15 cellular contexts compared by ENCODE assay signal in genomic region chr3:117692416-117692995, GRCh38.
DNase-seq lines count a peak whose midpoint lies in the region; ATAC-seq and TF ChIP-seq lines count a peak whose summit lies in the region.
"Had no signal": no experiment of that assay in that cellular context is flagged by ENCODE, and none has a peak within 500 bp of the region (broad histone marks: within the 10 kb centered on the region; RNA-seq: fewer than 3 reads in every experiment).

No MANE protein-coding gene starts in this region.

- H3K9ac ChIP-seq in NT2/D1 (ENCODE audit: insufficient read length, low read depth) = no peak overlapping the region

- intact Hi-C loops in left ventricle myocardium superior (cut with micrococcal nuclease) = no loop called here

- TF ChIP-seq EP300 in gastroesophageal sphincter (IDR thresholded peaks at IDR 0.05) = no peak

- DNase-seq in EH (ENCODE audit: low read depth) (peak; percentile 74), NT2/D1 (ENCODE audit: low read depth, low spot score) (peak; percentile 47), GM20000 (ENCODE audit: low spot score) (no peak), NCI-H1092 treated with DMSO at 0.1 percent for 48 hours (lab: John Stamatoyannopoulos, UW) (no peak), left ventricle myocardium superior (no peak)
- DNase-seq: activated CD4-positive, alpha-beta T cell treated with anti-CD3 and anti-CD28 coated beads for 48 hours; activated naive CD8-positive, alpha-beta T cell treated with anti-CD3 and anti-CD28 coated beads, Interleukin-2, amount 10 ng/mL, durations not matched to agents 7 days and 5 days; activated T-cell treated with anti-CD3 and anti-CD28 coated beads, Interleukin-2, amount 50 U/mL, for 24 hours; GOT3; NCI-H1092 had no signal

- TF ChIP-seq CTCF in GM20000 (IDR thresholded peaks at IDR 0.05; ENCODE audit: extremely low read depth, missing control alignments) (no peak), gastroesophageal sphincter (IDR thresholded peaks at IDR 0.05) (no peak)

- H3K36me3 ChIP-seq in NT2/D1 (ENCODE audit: insufficient read depth, insufficient read length, low read length) = no peaks in the 10 kb centered on the region
- H3K36me3 ChIP-seq in ectodermal cell (ENCODE audit: control insufficient read depth, insufficient read depth, low read length) = no peaks in the 10 kb centered on the region
- H3K36me3 ChIP-seq in mesodermal cell (ENCODE audit: control insufficient read depth, insufficient read depth, low read length) = no peaks in the 10 kb centered on the region
- H3K36me3 ChIP-seq in gastroesophageal sphincter = no peaks in the 10 kb centered on the region

- peak overlapping the region; percentile 55 for H3K27ac ChIP-seq in ectodermal cell (ENCODE audit: insufficient read depth, low read depth, low read length, poor library complexity, severe bottlenecking)
- H3K27ac ChIP-seq in mesodermal cell (ENCODE audit: low read depth, low read length, severe bottlenecking) = peak overlapping the region; percentile 74
- no peak overlapping the region for H3K27ac ChIP-seq in gastroesophageal sphincter
- H3K27ac ChIP-seq: skin epidermis had no signal

- no peaks in the 10 kb centered on the region for H3K4me1 ChIP-seq in NT2/D1 (ENCODE audit: insufficient read depth, insufficient read length)
- H3K4me1 ChIP-seq in ectodermal cell (ENCODE audit: control insufficient read depth, insufficient read depth, low read length) = peaks cover 27% of the 10 kb centered on the region
- H3K4me1 ChIP-seq in mesodermal cell (ENCODE audit: control insufficient read depth, insufficient read depth, low read length, poor library complexity, severe bottlenecking) = peaks cover 8% of the 10 kb centered on the region
- H3K4me1 ChIP-seq in gastroesophageal sphincter = no peaks in the 10 kb centered on the region

- no peak for TF ChIP-seq POLR2A in gastroesophageal sphincter (IDR thresholded peaks at IDR 0.05)

- H3K9me3 ChIP-seq in NT2/D1 (ENCODE audit: insufficient read depth, low read length) (no peaks in the 10 kb centered on the region), ectodermal cell (ENCODE audit: control insufficient read depth, low read length) (no peaks in the 10 kb centered on the region), mesodermal cell (ENCODE audit: control insufficient read depth, low read length) (no peaks in the 10 kb centered on the region), gastroesophageal sphincter (no peaks in the 10 kb centered on the region)

- H3K4me3 ChIP-seq in NT2/D1 (ENCODE audit: insufficient read length, low read depth) = no peak overlapping the region
- no peak overlapping the region for H3K4me3 ChIP-seq in ectodermal cell (ENCODE audit: insufficient read depth, low read depth, low read length)
- no peak overlapping the region for H3K4me3 ChIP-seq in mesodermal cell (ENCODE audit: extremely low read depth, insufficient read depth, low read length, poor library complexity, severe bottlenecking)
- no peak overlapping the region for H3K4me3 ChIP-seq in gastroesophageal sphincter
- H3K4me3 ChIP-seq: skin epidermis had no signal

- H3K27me3 ChIP-seq in NT2/D1 (ENCODE audit: insufficient read depth, insufficient read length) (no peaks in the 10 kb centered on the region), ectodermal cell (ENCODE audit: control insufficient read depth, insufficient read depth, low read length, poor library complexity, severe bottlenecking) (no peaks in the 10 kb centered on the region), gastroesophageal sphincter (no peaks in the 10 kb centered on the region)

- ATAC-seq in left ventricle myocardium superior (no peak), gastroesophageal sphincter (no peak)
- ATAC-seq: esophagus mucosa had no signal

- WGBS in ectodermal cell, 2 experiments = 81 to 83% methylated on average over 5 of the region's 5 CpGs
- WGBS in mesodermal cell (ENCODE audit: insufficient coverage in 2 of 2), 2 experiments = 76 to 84% methylated on average over 4 to 5 of the region's 5 CpGs
- 94 to 100% methylated on average over 3 to 5 of the region's 5 CpGs for WGBS in gastroesophageal sphincter (ENCODE audit: low coverage in 1 of 2), 2 donors

Comparison
In these comparisons a context has a peak if more than half of its experiments do, and no peak if none do; other contexts are left out.
1. DNase-seq: peak in EH (single experiment) and NT2/D1 (single experiment); none in GM20000 (single experiment), NCI-H1092 treated with DMSO at 0.1 percent for 48 hours (single experiment) and left ventricle myocardium superior (single experiment).
2. H3K27ac ChIP-seq: peak in ectodermal cell (single experiment) and mesodermal cell (single experiment); none in gastroesophageal sphincter (0 of 4).